1 cellular context compared by ENCODE assay signal in the genomic region with DNA sequence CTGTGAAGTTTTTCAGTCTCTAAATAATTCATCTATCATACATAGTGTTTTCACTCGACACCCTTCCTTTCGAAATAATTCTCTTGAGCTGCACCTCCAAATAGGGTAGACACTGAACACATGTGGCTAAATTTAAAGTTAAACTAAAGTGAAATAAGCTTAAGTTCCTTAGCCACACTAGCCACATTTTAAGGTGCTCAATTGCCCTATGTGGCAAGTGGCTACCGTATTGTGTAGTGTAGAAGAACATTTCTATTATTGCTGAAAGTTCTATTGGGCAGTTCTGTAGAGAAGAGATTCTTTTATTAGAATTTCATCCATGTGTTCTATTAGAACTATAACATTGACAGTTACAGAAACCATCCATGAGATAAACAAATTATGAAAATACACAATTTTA.
TF ChIP-seq lines count a peak whose summit lies in the region.

No MANE protein-coding gene starts in this region.

TF ChIP-seq in H1, 55 proteins besides CTCF, POLR2A, EP300 and RAD21:
- TF ChIP-seq, protein P1, sequence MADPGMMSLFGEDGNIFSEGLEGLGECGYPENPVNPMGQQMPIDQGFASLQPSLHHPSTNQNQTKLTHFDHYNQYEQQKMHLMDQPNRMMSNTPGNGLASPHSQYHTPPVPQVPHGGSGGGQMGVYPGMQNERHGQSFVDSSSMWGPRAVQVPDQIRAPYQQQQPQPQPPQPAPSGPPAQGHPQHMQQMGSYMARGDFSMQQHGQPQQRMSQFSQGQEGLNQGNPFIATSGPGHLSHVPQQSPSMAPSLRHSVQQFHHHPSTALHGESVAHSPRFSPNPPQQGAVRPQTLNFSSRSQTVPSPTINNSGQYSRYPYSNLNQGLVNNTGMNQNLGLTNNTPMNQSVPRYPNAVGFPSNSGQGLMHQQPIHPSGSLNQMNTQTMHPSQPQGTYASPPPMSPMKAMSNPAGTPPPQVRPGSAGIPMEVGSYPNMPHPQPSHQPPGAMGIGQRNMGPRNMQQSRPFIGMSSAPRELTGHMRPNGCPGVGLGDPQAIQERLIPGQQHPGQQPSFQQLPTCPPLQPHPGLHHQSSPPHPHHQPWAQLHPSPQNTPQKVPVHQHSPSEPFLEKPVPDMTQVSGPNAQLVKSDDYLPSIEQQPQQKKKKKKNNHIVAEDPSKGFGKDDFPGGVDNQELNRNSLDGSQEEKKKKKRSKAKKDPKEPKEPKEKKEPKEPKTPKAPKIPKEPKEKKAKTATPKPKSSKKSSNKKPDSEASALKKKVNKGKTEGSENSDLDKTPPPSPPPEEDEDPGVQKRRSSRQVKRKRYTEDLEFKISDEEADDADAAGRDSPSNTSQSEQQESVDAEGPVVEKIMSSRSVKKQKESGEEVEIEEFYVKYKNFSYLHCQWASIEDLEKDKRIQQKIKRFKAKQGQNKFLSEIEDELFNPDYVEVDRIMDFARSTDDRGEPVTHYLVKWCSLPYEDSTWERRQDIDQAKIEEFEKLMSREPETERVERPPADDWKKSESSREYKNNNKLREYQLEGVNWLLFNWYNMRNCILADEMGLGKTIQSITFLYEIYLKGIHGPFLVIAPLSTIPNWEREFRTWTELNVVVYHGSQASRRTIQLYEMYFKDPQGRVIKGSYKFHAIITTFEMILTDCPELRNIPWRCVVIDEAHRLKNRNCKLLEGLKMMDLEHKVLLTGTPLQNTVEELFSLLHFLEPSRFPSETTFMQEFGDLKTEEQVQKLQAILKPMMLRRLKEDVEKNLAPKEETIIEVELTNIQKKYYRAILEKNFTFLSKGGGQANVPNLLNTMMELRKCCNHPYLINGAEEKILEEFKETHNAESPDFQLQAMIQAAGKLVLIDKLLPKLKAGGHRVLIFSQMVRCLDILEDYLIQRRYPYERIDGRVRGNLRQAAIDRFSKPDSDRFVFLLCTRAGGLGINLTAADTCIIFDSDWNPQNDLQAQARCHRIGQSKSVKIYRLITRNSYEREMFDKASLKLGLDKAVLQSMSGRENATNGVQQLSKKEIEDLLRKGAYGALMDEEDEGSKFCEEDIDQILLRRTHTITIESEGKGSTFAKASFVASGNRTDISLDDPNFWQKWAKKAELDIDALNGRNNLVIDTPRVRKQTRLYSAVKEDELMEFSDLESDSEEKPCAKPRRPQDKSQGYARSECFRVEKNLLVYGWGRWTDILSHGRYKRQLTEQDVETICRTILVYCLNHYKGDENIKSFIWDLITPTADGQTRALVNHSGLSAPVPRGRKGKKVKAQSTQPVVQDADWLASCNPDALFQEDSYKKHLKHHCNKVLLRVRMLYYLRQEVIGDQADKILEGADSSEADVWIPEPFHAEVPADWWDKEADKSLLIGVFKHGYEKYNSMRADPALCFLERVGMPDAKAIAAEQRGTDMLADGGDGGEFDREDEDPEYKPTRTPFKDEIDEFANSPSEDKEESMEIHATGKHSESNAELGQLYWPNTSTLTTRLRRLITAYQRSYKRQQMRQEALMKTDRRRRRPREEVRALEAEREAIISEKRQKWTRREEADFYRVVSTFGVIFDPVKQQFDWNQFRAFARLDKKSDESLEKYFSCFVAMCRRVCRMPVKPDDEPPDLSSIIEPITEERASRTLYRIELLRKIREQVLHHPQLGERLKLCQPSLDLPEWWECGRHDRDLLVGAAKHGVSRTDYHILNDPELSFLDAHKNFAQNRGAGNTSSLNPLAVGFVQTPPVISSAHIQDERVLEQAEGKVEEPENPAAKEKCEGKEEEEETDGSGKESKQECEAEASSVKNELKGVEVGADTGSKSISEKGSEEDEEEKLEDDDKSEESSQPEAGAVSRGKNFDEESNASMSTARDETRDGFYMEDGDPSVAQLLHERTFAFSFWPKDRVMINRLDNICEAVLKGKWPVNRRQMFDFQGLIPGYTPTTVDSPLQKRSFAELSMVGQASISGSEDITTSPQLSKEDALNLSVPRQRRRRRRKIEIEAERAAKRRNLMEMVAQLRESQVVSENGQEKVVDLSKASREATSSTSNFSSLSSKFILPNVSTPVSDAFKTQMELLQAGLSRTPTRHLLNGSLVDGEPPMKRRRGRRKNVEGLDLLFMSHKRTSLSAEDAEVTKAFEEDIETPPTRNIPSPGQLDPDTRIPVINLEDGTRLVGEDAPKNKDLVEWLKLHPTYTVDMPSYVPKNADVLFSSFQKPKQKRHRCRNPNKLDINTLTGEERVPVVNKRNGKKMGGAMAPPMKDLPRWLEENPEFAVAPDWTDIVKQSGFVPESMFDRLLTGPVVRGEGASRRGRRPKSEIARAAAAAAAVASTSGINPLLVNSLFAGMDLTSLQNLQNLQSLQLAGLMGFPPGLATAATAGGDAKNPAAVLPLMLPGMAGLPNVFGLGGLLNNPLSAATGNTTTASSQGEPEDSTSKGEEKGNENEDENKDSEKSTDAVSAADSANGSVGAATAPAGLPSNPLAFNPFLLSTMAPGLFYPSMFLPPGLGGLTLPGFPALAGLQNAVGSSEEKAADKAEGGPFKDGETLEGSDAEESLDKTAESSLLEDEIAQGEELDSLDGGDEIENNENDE (IDR thresholded peaks at IDR 0.05; ENCODE audit: insufficient replicate concordance, low read length), result peak; percentile 35
- TF ChIP-seq RNF2 (IDR thresholded peaks at IDR 0.05; ENCODE audit: borderline replicate concordance, low read depth, low read length, missing control alignments, poor library complexity, severe bottlenecking) (no peak), ASH2L (IDR thresholded peaks at IDR 0.05; ENCODE audit: low read length) (no peak)
TF ChIP-seq in H1: peak in this region for 1.
